17 cellular contexts compared by ENCODE assay signal in the genomic region with DNA sequence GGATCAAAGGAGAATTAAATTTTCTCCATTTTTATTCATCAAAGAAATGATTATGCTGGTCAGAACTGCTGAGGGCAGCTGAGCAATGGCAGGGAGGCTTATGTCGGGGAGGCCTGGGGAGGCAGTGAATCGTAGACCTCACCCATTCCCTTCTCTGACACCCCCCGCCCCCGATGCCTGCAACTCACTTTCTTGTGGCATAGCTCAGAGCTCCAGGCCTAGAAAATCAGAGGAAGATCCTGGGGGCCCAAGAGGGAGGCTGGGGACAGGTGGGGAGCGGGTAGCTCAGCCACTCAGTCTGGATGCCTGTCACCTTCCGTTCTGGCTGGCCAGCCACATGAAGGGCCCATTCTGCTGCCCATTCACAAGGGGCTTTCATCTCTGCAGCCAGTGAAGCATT.
"Had no signal": no experiment of that assay in that cellular context is flagged by ENCODE, and none has a peak within 500 bp of the region (broad histone marks: within the 10 kb centered on the region; RNA-seq: fewer than 3 reads in every experiment).

No MANE protein-coding gene starts in this region.

- DNase-seq: activated CD4-positive, alpha-beta memory T cell treated with anti-CD3 and anti-CD28 coated beads, Interleukin-2, amount 10 ng/mL, durations not matched to agents 7 days and 5 days; activated CD4-positive, alpha-beta T cell treated with anti-CD3 and anti-CD28 coated beads for 4 hours; activated CD8-positive, alpha-beta memory T cell treated with anti-CD3 and anti-CD28 coated beads, Interleukin-2, amount 50 U/mL, for 4 hours; activated naive CD4-positive, alpha-beta T cell treated with Interleukin-2 at 50 U/mL for 16 hours; activated T-cell treated with anti-CD3 and anti-CD28 coated beads, Interleukin-2, amount 50 U/mL, for 72 hours; erythroblast; gastrocnemius medialis; heart right ventricle; left colon; midbrain; occipital lobe; right cardiac atrium; stimulated activated CD4-positive, alpha-beta T cell treated with anti-CD3 and anti-CD28 coated beads, Interleukin-15, amount 100 ng/mL, for 24 hours; stimulated activated CD4-positive, alpha-beta T cell treated with anti-CD3 and anti-CD28 coated beads, Interleukin-4, amount 100 ng/mL, for 1 hour; stimulated activated naive CD8-positive, alpha-beta T cell treated with anti-CD3 and anti-CD28 coated beads, Interleukin-15, Interleukin-2, amounts not matched to agents 100 U/mL and 50 U/mL, for 24 hours; trophoblast cell had no signal

- H3K9me3 Mint-ChIP-seq: activated CD4-positive, alpha-beta memory T cell treated with anti-CD3 and anti-CD28 coated beads, Interleukin-2, amount 10 ng/mL, durations not matched to agents 7 days and 5 days; activated T-cell treated with anti-CD3 and anti-CD28 coated beads, Interleukin-2, amount 50 U/mL, for 72 hours; WTC11 had no signal

- H3K27ac Mint-ChIP-seq: activated CD4-positive, alpha-beta memory T cell treated with anti-CD3 and anti-CD28 coated beads, Interleukin-2, amount 10 ng/mL, durations not matched to agents 7 days and 5 days; WTC11 had no signal

- ATAC-seq: activated T-cell treated with anti-CD3 and anti-CD28 coated beads, Interleukin-2, amount 50 U/mL, for 72 hours; gastrocnemius medialis; heart right ventricle; left colon; right cardiac atrium; stimulated activated naive CD8-positive, alpha-beta T cell treated with anti-CD3 and anti-CD28 coated beads, Interleukin-15, Interleukin-2, amounts not matched to agents 100 U/mL and 50 U/mL, for 24 hours; WTC11 had no signal

- H3K36me3 Mint-ChIP-seq: WTC11 had no signal

- H3K27me3 Mint-ChIP-seq: activated CD4-positive, alpha-beta memory T cell treated with anti-CD3 and anti-CD28 coated beads, Interleukin-2, amount 10 ng/mL, durations not matched to agents 7 days and 5 days had no signal

- H3K4me3 Mint-ChIP-seq: activated CD4-positive, alpha-beta memory T cell treated with anti-CD3 and anti-CD28 coated beads, Interleukin-2, amount 10 ng/mL, durations not matched to agents 7 days and 5 days; activated T-cell treated with anti-CD3 and anti-CD28 coated beads, Interleukin-2, amount 50 U/mL, for 72 hours; WTC11 had no signal
